7 cellular contexts compared by ENCODE assay signal in the genomic region with DNA sequence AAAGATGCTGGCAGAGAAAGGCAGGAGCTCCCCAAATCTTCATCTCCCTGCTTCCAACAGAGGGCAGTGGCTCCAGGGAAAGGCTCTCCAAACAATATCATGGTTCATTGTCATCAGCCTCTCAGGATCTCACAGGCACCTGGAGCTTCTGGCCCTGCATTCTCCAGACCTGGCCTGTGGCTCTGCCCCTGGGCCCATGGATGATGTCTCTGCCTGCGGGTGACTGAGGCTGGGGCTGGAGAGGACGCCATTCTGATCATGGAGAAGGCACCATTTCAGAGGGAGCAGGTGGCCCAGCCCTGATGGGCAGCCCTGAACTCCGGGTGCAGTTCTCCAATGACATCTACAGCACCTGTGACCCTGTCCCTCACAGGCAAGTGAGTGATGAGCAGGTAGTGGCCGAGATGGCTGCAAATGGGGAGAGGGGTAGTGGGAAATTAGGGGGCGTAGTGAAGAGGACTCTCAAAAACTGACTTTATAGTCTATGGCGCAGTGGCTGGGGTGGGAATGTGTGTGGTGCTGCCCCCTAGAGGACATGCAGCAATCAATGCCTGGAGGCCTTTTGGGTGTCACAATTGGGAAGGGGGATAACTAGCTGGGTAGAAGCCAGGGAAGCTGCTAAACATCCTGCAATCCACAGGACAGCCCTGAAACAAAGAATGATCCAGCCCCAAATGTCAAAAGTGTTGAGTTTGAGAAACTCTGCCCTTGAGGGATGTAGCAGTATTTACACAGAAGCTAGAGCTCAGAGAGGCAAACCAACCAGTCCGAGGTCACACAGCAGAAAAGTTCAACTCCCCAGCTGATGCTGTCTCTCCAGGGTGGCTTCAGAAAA. TPM values are rescaled to one million over a fixed set of nuclear protein-coding genes. Genes with fewer than 3 reads are reported as not detected.
DNase-seq lines count a peak whose midpoint lies in the region; ATAC-seq and TF ChIP-seq lines count a peak whose summit lies in the region.

No MANE protein-coding gene starts in this region.

- peaks cover 0 to 6% (median 0%) of the 10 kb centered on the region in 3 donors for H3K27me3 ChIP-seq in skeletal muscle tissue (ENCODE audit: control insufficient read depth in 3 of 3, insufficient read depth in 3 of 3, low read length in 3 of 3)

- H3K36me3 Mint-ChIP-seq in activated naive CD4-positive, alpha-beta T cell treated with anti-CD3 and anti-CD28 coated beads, Interleukin-2, amount 10 ng/mL, durations not matched to agents 7 days and 5 days = no peaks in the 10 kb centered on the region

- H3K4me3 Mint-ChIP-seq in activated naive CD4-positive, alpha-beta T cell treated with anti-CD3 and anti-CD28 coated beads, Interleukin-2, amount 10 ng/mL, durations not matched to agents 7 days and 5 days = no peak overlapping the region

- DNase-seq in NCI-H345 treated with DMSO at 0.1 percent for 48 hours (lab: John Stamatoyannopoulos, UW; ENCODE audit: unreplicated experiment) (peak; percentile 7), head of caudate nucleus (peak in 28 of 42 donors; percentile 35 to 81 (median 67)), SKM-1 (lab: John Stamatoyannopoulos, UW; ENCODE audit: unreplicated experiment) (no peak)
- DNase-seq in activated naive CD4-positive, alpha-beta T cell treated with anti-CD3 and anti-CD28 coated beads, Interleukin-2, amount 10 ng/mL, durations not matched to agents 7 days and 5 days = peak; percentile 61

- H3K27ac ChIP-seq in skeletal muscle tissue (ENCODE audit: low read depth, low read length) = peak overlapping the region; percentile 39

- H3K4me3 ChIP-seq in skeletal muscle tissue (ENCODE audit: low read length in 3 of 3) = no peak overlapping the region

- CTCF ChIA-PET in activated naive CD4-positive, alpha-beta T cell treated with anti-CD3 and anti-CD28 coated beads, Interleukin-2, amount 10 ng/mL, durations not matched to agents 7 days and 5 days (lab: Charles Lee) = interaction anchor here (0.6 to 4.1 kb wide), 28 partner anchors 7 to 540 kb away, joined by 3 to 28 read pairs (median 4); no protein-coding TSS in a partner anchor

- H3K4me1 Mint-ChIP-seq in activated naive CD4-positive, alpha-beta T cell treated with anti-CD3 and anti-CD28 coated beads, Interleukin-2, amount 10 ng/mL, durations not matched to agents 7 days and 5 days = peaks cover 12% of the 10 kb centered on the region

- peaks cover 70% of the 10 kb centered on the region for H3K27me3 Mint-ChIP-seq in activated naive CD4-positive, alpha-beta T cell treated with anti-CD3 and anti-CD28 coated beads, Interleukin-2, amount 10 ng/mL, durations not matched to agents 7 days and 5 days

- peak; percentile 85 for TF ChIP-seq CTCF in GM12873 (IDR thresholded peaks at IDR 0.05; ENCODE audit: insufficient read depth, low read depth, low read length, missing control alignments)

- ATAC-seq in GM19395 (IDR thresholded peaks at IDR 0.05; ENCODE audit: unreplicated experiment) = no peak

- no peaks in the 10 kb centered on the region for H3K36me3 ChIP-seq in skeletal muscle tissue (ENCODE audit: control insufficient read depth in 3 of 3, insufficient read depth in 3 of 3, low read length in 3 of 3)

- H3K9me3 ChIP-seq in skeletal muscle tissue (ENCODE audit: control insufficient read depth in 3 of 3, low read length in 3 of 3) = no peaks in the 10 kb centered on the region

- H3K9ac ChIP-seq in skeletal muscle tissue (ENCODE audit: low read depth in 1 of 3, low read length in 3 of 3) = no peak overlapping the region

- intact Hi-C loops in head of caudate nucleus (cut with DNase I) = loop anchor here (5.0 to 10.0 kb wide), 2 partner anchors 44 to 166 kb away; a partner anchor contains a TSS

- peaks cover 34 to 37% (median 35%) of the 10 kb centered on the region in 3 donors for H3K4me1 ChIP-seq in skeletal muscle tissue (ENCODE audit: control insufficient read depth in 3 of 3, insufficient read depth in 3 of 3, low read length in 3 of 3)

- H3K9me3 Mint-ChIP-seq in activated naive CD4-positive, alpha-beta T cell treated with anti-CD3 and anti-CD28 coated beads, Interleukin-2, amount 10 ng/mL, durations not matched to agents 7 days and 5 days = no peaks in the 10 kb centered on the region

- no peak overlapping the region for H3K27ac Mint-ChIP-seq in activated naive CD4-positive, alpha-beta T cell treated with anti-CD3 and anti-CD28 coated beads, Interleukin-2, amount 10 ng/mL, durations not matched to agents 7 days and 5 days

RNA-seq across cellular contexts. Expression of a gene that starts 3.2 kb away (rescaled TPM):
- 12.0 TPM for total RNA-seq in skeletal muscle tissue
